2 cellular contexts compared by ENCODE assay signal in genomic region chr4:20428410-20429160, GRCh38.
TF ChIP-seq lines count a peak whose summit lies in the region.

No MANE protein-coding gene starts in this region.

TF ChIP-seq in H1, 55 proteins besides CTCF, POLR2A, EP300 and RAD21 (continued from another document):
- TF ChIP-seq TAF7 (optimal IDR thresholded peaks at IDR 0.05; ENCODE audit: borderline replicate concordance, low read depth, low read length) (no peak), ASH2L (IDR thresholded peaks at IDR 0.05; ENCODE audit: low read length) (no peak), ZNF274 (IDR thresholded peaks at IDR 0.05; ENCODE audit: borderline replicate concordance, extremely low read depth, low read length) (no peak), CHD7 (IDR thresholded peaks at IDR 0.05; ENCODE audit: insufficient replicate concordance, low read length) (no peak), CHD2 (IDR thresholded peaks at IDR 0.05; ENCODE audit: low read length) (no peak), TEAD4 (IDR thresholded peaks at IDR 0.05; ENCODE audit: low read depth, low read length) (no peak), SRF (IDR thresholded peaks at IDR 0.05; ENCODE audit: low read depth, low read length) (no peak)

TF ChIP-seq in HEK293T, 16 proteins besides CTCF, POLR2A, EP300 and RAD21 (continued from another document):
- TF ChIP-seq HDGF (IDR thresholded peaks at IDR 0.05; ENCODE audit: borderline replicate concordance): no peak
- TF ChIP-seq NFRKB (IDR thresholded peaks at IDR 0.05): no peak
- no peak for TF ChIP-seq PKNOX1 (IDR thresholded peaks at IDR 0.05)
- TF ChIP-seq ELF4 (IDR thresholded peaks at IDR 0.05): no peak
- TF ChIP-seq SP1 (IDR thresholded peaks at IDR 0.05): no peak
- TF ChIP-seq TARDBP (IDR thresholded peaks at IDR 0.05): no peak
TF ChIP-seq in HEK293T: peak in this region for 0.
